Comparison of ENCODE assay signal across 1 cellular context in genomic region chr1:204307334-204307883, GRCh38.
TF ChIP-seq lines count a peak whose summit lies in the region.

No MANE protein-coding gene starts in this region.

TF ChIP-seq in HEK293, 187 proteins besides CTCF, POLR2A, EP300 and RAD21 (continued from another document and continues in another):
- TF ChIP-seq ZBTB6 (tag by site-specific recombination; IDR thresholded peaks at IDR 0.05) (no peak), REPIN1 (tag by site-specific recombination; IDR thresholded peaks at IDR 0.05; ENCODE audit: low read depth) (no peak), ZNF629 (tag by site-specific recombination; IDR thresholded peaks at IDR 0.05) (no peak), TRIM28 (IDR thresholded peaks at IDR 0.05; ENCODE audit: borderline replicate concordance, low read length) (no peak), WT1 (tag by site-specific recombination; IDR thresholded peaks at IDR 0.05) (peak; percentile 85), ATF2 (tag by site-specific recombination; IDR thresholded peaks at IDR 0.05; ENCODE audit: low read depth) (no peak), ZBTB20 (tag by site-specific recombination; IDR thresholded peaks at IDR 0.05) (no peak; the same call in 1 of the 2 replicates), BCL11A (tag by site-specific recombination; IDR thresholded peaks at IDR 0.05; ENCODE audit: low read depth) (no peak), ZNF239 (tag by site-specific recombination; IDR thresholded peaks at IDR 0.05) (no peak), ZNF221 (tag by site-specific recombination; IDR thresholded peaks at IDR 0.05; ENCODE audit: borderline replicate concordance) (no peak), ZNF560 (tag by site-specific recombination; IDR thresholded peaks at IDR 0.05; ENCODE audit: borderline replicate concordance) (no peak), ZNF23 (tag by site-specific recombination; IDR thresholded peaks at IDR 0.05; ENCODE audit: borderline replicate concordance) (no peak), MEIS1 (CRISPR knock-in tag; IDR thresholded peaks at IDR 0.05; ENCODE audit: borderline replicate concordance) (no peak), ZNF175 (tag by site-specific recombination; IDR thresholded peaks at IDR 0.05) (no peak), ZNF571 (tag by site-specific recombination; IDR thresholded peaks at IDR 0.05) (no peak), ZNF777 (tag by site-specific recombination; IDR thresholded peaks at IDR 0.05; ENCODE audit: borderline replicate concordance) (no peak), ZNF302 (tag by site-specific recombination; IDR thresholded peaks at IDR 0.05; ENCODE audit: low read depth) (no peak), ZNF544 (tag by site-specific recombination; IDR thresholded peaks at IDR 0.05) (no peak), PRDM1 (tag by site-specific recombination; IDR thresholded peaks at IDR 0.05) (peak; percentile 51; the same call in 1 of the 2 replicates), ZNF473 (tag by site-specific recombination; IDR thresholded peaks at IDR 0.05) (no peak), ZNF146 (tag by site-specific recombination; IDR thresholded peaks at IDR 0.05) (no peak), GFI1B (tag by site-specific recombination; IDR thresholded peaks at IDR 0.05) (no peak), GLIS1 (tag by site-specific recombination; IDR thresholded peaks at IDR 0.05) (no peak), ZSCAN5A (tag by site-specific recombination; IDR thresholded peaks at IDR 0.05) (no peak), ZNF76 (tag by site-specific recombination; IDR thresholded peaks at IDR 0.05; ENCODE audit: borderline replicate concordance, low read depth) (no peak), ZNF658 (tag by site-specific recombination; IDR thresholded peaks at IDR 0.05) (no peak), ZNF580 (tag by site-specific recombination; IDR thresholded peaks at IDR 0.05) (no peak), HOXA7 (CRISPR knock-in tag; IDR thresholded peaks at IDR 0.05; ENCODE audit: borderline replicate concordance) (no peak), ZFP41 (tag by site-specific recombination; IDR thresholded peaks at IDR 0.05; ENCODE audit: borderline replicate concordance) (no peak), ZBTB17 (tag by site-specific recombination; IDR thresholded peaks at IDR 0.05) (peak; percentile 75), IKZF3 (tag by site-specific recombination; IDR thresholded peaks at IDR 0.05) (no peak), ZNF133 (tag by site-specific recombination; IDR thresholded peaks at IDR 0.05) (no peak), PRDM10 (tag by site-specific recombination; IDR thresholded peaks at IDR 0.05) (peak; percentile 99), ZNF18 (tag by site-specific recombination; IDR thresholded peaks at IDR 0.05) (peak; percentile 69; the same call in 1 of the 2 replicates), ZNF585B (tag by site-specific recombination; IDR thresholded peaks at IDR 0.05) (no peak), ZNF404 (tag by site-specific recombination; IDR thresholded peaks at IDR 0.05) (no peak), ZEB2 (tag by site-specific recombination; IDR thresholded peaks at IDR 0.05) (no peak), ZNF354C (tag by site-specific recombination; IDR thresholded peaks at IDR 0.05; ENCODE audit: borderline replicate concordance, low read depth) (no peak), ZNF266 (tag by site-specific recombination; IDR thresholded peaks at IDR 0.05; ENCODE audit: low read depth) (no peak), ZNF529 (tag by site-specific recombination; IDR thresholded peaks at IDR 0.05; ENCODE audit: insufficient replicate concordance) (no peak), ZBTB44 (tag by site-specific recombination; IDR thresholded peaks at IDR 0.05) (no peak), ZFHX2 (tag by site-specific recombination; conservative IDR thresholded peaks at IDR 0.05) (peak; percentile 97), ZNF701 (tag by site-specific recombination; IDR thresholded peaks at IDR 0.05) (no peak), ZNF112 (tag by site-specific recombination; IDR thresholded peaks at IDR 0.05) (no peak), ZNF311 (tag by site-specific recombination; IDR thresholded peaks at IDR 0.05; ENCODE audit: borderline replicate concordance) (no peak), SALL2 (tag by site-specific recombination; IDR thresholded peaks at IDR 0.05; ENCODE audit: borderline replicate concordance) (no peak), ZNF837 (tag by site-specific recombination; IDR thresholded peaks at IDR 0.05) (no peak), REST (tag by site-specific recombination; IDR thresholded peaks at IDR 0.05) (no peak), ZNF248 (tag by site-specific recombination; IDR thresholded peaks at IDR 0.05) (no peak), ZNF223 (tag by site-specific recombination; IDR thresholded peaks at IDR 0.05) (0 out of 2 replicates have a peak, but pooled peaks have one; percentile 57), PRDM4 (tag by site-specific recombination; IDR thresholded peaks at IDR 0.05) (no peak), ZNF624 (tag by site-specific recombination; IDR thresholded peaks at IDR 0.05) (no peak)
